Comparison of ENCODE assay signal across 11 cellular contexts in the genomic region with DNA sequence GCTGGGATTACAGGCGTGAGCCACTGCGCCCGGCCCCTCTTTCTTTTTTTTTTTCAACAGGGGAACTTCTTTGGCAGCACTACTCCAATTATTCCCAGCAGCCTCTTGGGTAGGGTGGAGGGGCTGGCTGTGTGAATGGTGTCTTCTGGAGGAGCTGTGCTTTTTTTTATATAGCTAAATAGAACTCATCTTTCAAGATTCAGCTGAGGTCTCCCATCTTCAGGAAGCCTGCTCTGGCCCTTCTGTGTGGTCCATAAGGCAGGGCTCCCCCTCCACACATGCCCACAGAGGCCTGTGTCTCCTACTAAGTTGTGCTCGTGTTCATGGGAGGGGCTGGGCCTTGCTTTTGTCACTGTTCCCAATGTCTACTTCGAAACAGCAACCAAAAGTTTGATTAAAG.
DNase-seq lines count a peak whose midpoint lies in the region; ATAC-seq, FAIRE-seq and TF ChIP-seq lines count a peak whose summit lies in the region.
"Had no signal": no experiment of that assay in that cellular context is flagged by ENCODE, and none has a peak within 500 bp of the region (broad histone marks: within the 10 kb centered on the region; RNA-seq: fewer than 3 reads in every experiment).

No MANE protein-coding gene starts in this region.

- H3K79me2 ChIP-seq in ACC112 (ENCODE audit: control insufficient read depth, insufficient read depth, low read length, unreplicated experiment): peaks cover 62% of the 10 kb centered on the region

- peak overlapping the region; percentile 3 for H2AFZ ChIP-seq in ACC112 (ENCODE audit: low read length, unreplicated experiment)

- DNase-seq in ascending aorta (ENCODE audit: low spot score in 2 of 2) (no peak), islet precursor cell (peak; percentile 28), sciatic nerve (ENCODE audit: low spot score) (no peak), NK-92 (lab: John Stamatoyannopoulos, UW; ENCODE audit: unreplicated experiment) (no peak), D721Med (ENCODE audit: insufficient read length, low spot score) (no peak), iPS-NIHi7 (ENCODE audit: extremely low spot score) (no peak), T-helper 1 cell (no peak)
- DNase-seq: MG63; NCI-H226; stimulated activated CD4-positive, alpha-beta T cell treated with anti-CD3 and anti-CD28 coated beads, Interleukin-4, amount 100 ng/mL, for 1 hour had no signal

- H3K36me3 ChIP-seq in ACC112 (ENCODE audit: insufficient read depth, low read length) (peaks cover 26% of the 10 kb centered on the region; the same call in 1 of the 2 replicates), ascending aorta (peaks cover 4 to 19% of the 10 kb centered on the region in 2 donors)

- no peaks in the 10 kb centered on the region for H3K9me3 ChIP-seq in ascending aorta
- H3K9me3 ChIP-seq: MG63 had no signal

- H3K27ac ChIP-seq in ACC112 (ENCODE audit: low read depth, low read length): peak overlapping the region; percentile 67
- H3K27ac ChIP-seq in ascending aorta: peak overlapping the region; percentile 85 to 90

- H3K4me1 ChIP-seq in ACC112 (ENCODE audit: control insufficient read depth, insufficient read depth, low read length, unreplicated experiment) (peaks cover 53% of the 10 kb centered on the region), ascending aorta (peaks cover 0 to 22% of the 10 kb centered on the region in 2 donors)

- H3K4me3 ChIP-seq in ACC112 (ENCODE audit: low read depth, low read length) (0 out of 2 replicates have a peak overlapping the region, but pooled peaks have one; percentile 42), ascending aorta (peak overlapping the region in 1 of 2 donors; percentile 18)
- H3K4me3 ChIP-seq: MG63 had no signal

- intact Hi-C loops in ascending aorta (cut with DNase I) (loop anchor here (2.0 kb wide), 1 partner anchor 16 kb away; no protein-coding TSS in a partner anchor), sciatic nerve (cut with DNase I) (no loop called here)

- no peak for FAIRE-seq in D721Med (lab: Jason Lieb, UNC)

- H3K27me3 ChIP-seq in ACC112 (ENCODE audit: insufficient read depth, low read length) (no peaks in the 10 kb centered on the region), ascending aorta (no peaks in the 10 kb centered on the region)
- H3K27me3 ChIP-seq: MG63 had no signal

- no peak for TF ChIP-seq CTCF in ascending aorta (IDR thresholded peaks at IDR 0.05)
- TF ChIP-seq CTCF in D721Med (IDR thresholded peaks at IDR 0.05; ENCODE audit: insufficient read depth, missing control alignments): no peak

- ATAC-seq in sciatic nerve: peak; percentile 80
